Comparison of ENCODE assay signal across 1 cellular context in genomic region chr4:143513314-143514211, GRCh38.
TF ChIP-seq lines count a peak whose summit lies in the region.

Gene SMARCA5, plus strand, starts transcription at chr4:143513702. Its CDS starts 223 bp downstream, at chr4:143513925.

TF ChIP-seq in K562, 482 proteins besides CTCF, POLR2A, EP300 and RAD21 (continued from another document and continues in another):
- TF ChIP-seq BHLHE40 (IDR thresholded peaks at IDR 0.05; ENCODE audit: low read length) (no peak; the same call in none of the 2 replicates), E2F5 (CRISPR knock-in tag; IDR thresholded peaks at IDR 0.05) (peak; percentile 82; the same call in 1 of the 2 replicates), ARHGAP35 (IDR thresholded peaks at IDR 0.05; ENCODE audit: partially characterized antibody) (peak; percentile 89), CREB3L1 (IDR thresholded peaks at IDR 0.05; ENCODE audit: borderline replicate concordance, low read depth) (peak; percentile 94), NFIC (IDR thresholded peaks at IDR 0.05) (peak; percentile 90), CLOCK (CRISPR knock-in tag; IDR thresholded peaks at IDR 0.05; ENCODE audit: borderline replicate concordance) (no peak), ZNF395 (CRISPR knock-in tag; IDR thresholded peaks at IDR 0.05) (no peak), ZNF449 (CRISPR knock-in tag; IDR thresholded peaks at IDR 0.05) (no peak), NR4A1 (CRISPR knock-in tag; IDR thresholded peaks at IDR 0.05) (no peak), NR4A1 (tag; IDR thresholded peaks at IDR 0.05) (peak; percentile 68; the same call in 1 of the 2 replicates), ZNF766 (CRISPR knock-in tag; conservative IDR thresholded peaks at IDR 0.05) (no peak), ZNF232 (CRISPR knock-in tag; IDR thresholded peaks at IDR 0.05) (peak; percentile 68; the same call in 1 of the 2 replicates), MBD2 (IDR thresholded peaks at IDR 0.05; ENCODE audit: borderline replicate concordance, low read depth) (no peak; the same call in 1 of the 2 replicates), CTBP1 (IDR thresholded peaks at IDR 0.05; ENCODE audit: borderline replicate concordance) (peak; percentile 57), SIN3B (IDR thresholded peaks at IDR 0.05; ENCODE audit: low read depth) (0 out of 2 replicates have a peak, but pooled peaks have one; percentile 27), ETS1 (conservative IDR thresholded peaks at IDR 0.05; ENCODE audit: control insufficient read depth, low read depth, low read length) (0 out of 2 replicates have a peak, but pooled peaks have one; percentile 32), SRSF7 (optimal IDR thresholded peaks at IDR 0.05; ENCODE audit: low read depth, low read length) (no peak), KDM5B (IDR thresholded peaks at IDR 0.05; ENCODE audit: insufficient replicate concordance, low read depth, low read length) (peak; percentile 8), CREBBP (IDR thresholded peaks at IDR 0.05; ENCODE audit: low read depth, low read length) (no peak), ZBTB1 (CRISPR knock-in tag; IDR thresholded peaks at IDR 0.05; ENCODE audit: borderline replicate concordance, low read depth) (peak; percentile 93), CAMTA2 (CRISPR knock-in tag; conservative IDR thresholded peaks at IDR 0.05) (no peak), RBM22 (IDR thresholded peaks at IDR 0.05; ENCODE audit: low read depth, low read length, poor library complexity, severe bottlenecking) (peak; percentile 62), ZNF431 (CRISPR knock-in tag; IDR thresholded peaks at IDR 0.05) (0 out of 2 replicates have a peak, but pooled peaks have one; percentile 34), FOXJ3 (CRISPR knock-in tag; IDR thresholded peaks at IDR 0.05) (no peak), CBX3 (IDR thresholded peaks at IDR 0.05; ENCODE audit: borderline replicate concordance in 1 of 2, low read length in 2 of 2) (0 out of 3 replicates have a peak, but pooled peaks of 1 of the 2 experiments have one; percentile 11), ZNF146 (CRISPR knock-in tag; IDR thresholded peaks at IDR 0.05; ENCODE audit: unreplicated experiment) (no peak), SREBF1 (IDR thresholded peaks at IDR 0.05; ENCODE audit: borderline replicate concordance, low read depth, low read length) (no peak), DDX20 (tag; IDR thresholded peaks at IDR 0.05; ENCODE audit: low read depth) (no peak), EHMT2 (IDR thresholded peaks at IDR 0.05) (no peak), ZNF282 (CRISPR knock-in tag; IDR thresholded peaks at IDR 0.05) (peak; percentile 68; the same call in 1 of the 2 replicates), MGA (IDR thresholded peaks at IDR 0.05) (peak; percentile 49; the same call in 1 of the 2 replicates), HMGXB4 (CRISPR knock-in tag; IDR thresholded peaks at IDR 0.05) (peak; percentile 81), DACH1 (IDR thresholded peaks at IDR 0.05; ENCODE audit: partially characterized antibody) (no peak), RFX7 (CRISPR knock-in tag; IDR thresholded peaks at IDR 0.05) (no peak), NEUROD1 (IDR thresholded peaks at IDR 0.05; ENCODE audit: borderline replicate concordance, low read depth, low read length, partially characterized antibody) (peak; percentile 39), FOSL1 (tag; conservative IDR thresholded peaks at IDR 0.05) (0 out of 2 replicates have a peak, but pooled peaks have one; percentile 38), SRSF1 (IDR thresholded peaks at IDR 0.05; ENCODE audit: low read depth, low read length) (no peak)
